28 cellular contexts compared by ENCODE assay signal in genomic region chr17:73300392-73300791, GRCh38. TPM values are rescaled to one million over a fixed set of nuclear protein-coding genes. Genes with fewer than 3 reads are reported as not detected.
A peak's percentile ranks its signal among the peaks of the same experiment; 100 is the strongest.
DNase-seq lines count a peak whose midpoint lies in the region; ATAC-seq and TF ChIP-seq lines count a peak whose summit lies in the region.
"Had no signal": no experiment of that assay in that cellular context is flagged by ENCODE, and none has a peak within 500 bp of the region (broad histone marks: within the 10 kb centered on the region; RNA-seq: fewer than 3 reads in every experiment).

No MANE protein-coding gene starts in this region.

- TF ChIP-seq CTCF in MCF 10A (IDR thresholded peaks at IDR 0.05; ENCODE audit: unreplicated experiment) (no peak), breast epithelium (IDR thresholded peaks at IDR 0.05) (no peak), sigmoid colon (IDR thresholded peaks at IDR 0.05) (no peak), vagina (IDR thresholded peaks at IDR 0.05) (no peak), omental fat pad (IDR thresholded peaks at IDR 0.05) (no peak)

- H3K9me3 ChIP-seq in breast epithelium, result no peaks in the 10 kb centered on the region
- no peaks in the 10 kb centered on the region for H3K9me3 ChIP-seq in sigmoid colon
- no peaks in the 10 kb centered on the region for H3K9me3 ChIP-seq in vagina
- H3K9me3 ChIP-seq: gastrocnemius medialis had no signal

- no peak overlapping the region for H3K4me3 Mint-ChIP-seq in MCF 10A (ENCODE audit: unreplicated experiment)
- H3K4me3 Mint-ChIP-seq: CD4-positive, CD25-positive, alpha-beta regulatory T cell; neural progenitor cell; T-helper 17 cell had no signal

- TF ChIP-seq EP300 in sigmoid colon (IDR thresholded peaks at IDR 0.05), result no peak

- intact Hi-C loops in MCF 10A (cut with micrococcal nuclease) (no loop called here), breast epithelium (cut with DNase I; ENCODE audit: low total_unique reads) (no loop called here), sigmoid colon (cut with DNase I) (no loop called here), vagina (cut with DNase I) (loop anchor here (10.0 kb wide), 1 partner anchor 106 kb away; the partner anchor contains the start of gene COG1)

- peak overlapping the region; percentile 33 for H3K27ac Mint-ChIP-seq in MCF 10A (ENCODE audit: low read depth, unreplicated experiment)
- H3K27ac Mint-ChIP-seq: CD4-positive, CD25-positive, alpha-beta regulatory T cell; neural progenitor cell; T-helper 17 cell had no signal

- H3K36me3 ChIP-seq in breast epithelium (no peaks in the 10 kb centered on the region), sigmoid colon (no peaks in the 10 kb centered on the region), vagina (no peaks in the 10 kb centered on the region)
- H3K36me3 ChIP-seq: gastrocnemius medialis, neural progenitor cell had no signal

- BruUV-seq in MCF 10A (replicated peaks; lab: Mats Ljungman, UMichigan), result no TSS peak

- H3K4me1 ChIP-seq in breast epithelium (peaks cover 5 to 15% of the 10 kb centered on the region in 2 donors), sigmoid colon (peaks cover 0 to 86% (median 75%) of the 10 kb centered on the region in 4 donors), vagina (peaks cover 84% of the 10 kb centered on the region)

- peaks cover 21% of the 10 kb centered on the region for H3K36me3 Mint-ChIP-seq in MCF 10A (ENCODE audit: insufficient read depth, unreplicated experiment)
- H3K36me3 Mint-ChIP-seq: CD4-positive, CD25-positive, alpha-beta regulatory T cell had no signal

- H3K27me3 Mint-ChIP-seq in MCF 10A (ENCODE audit: insufficient read depth, unreplicated experiment), result no peaks in the 10 kb centered on the region

- H3K4me1 Mint-ChIP-seq in MCF 10A (ENCODE audit: insufficient read depth, unreplicated experiment), result peaks cover 25% of the 10 kb centered on the region

- TF ChIP-seq POLR2A in breast epithelium (IDR thresholded peaks at IDR 0.05) (no peak), sigmoid colon (IDR thresholded peaks at IDR 0.05) (no peak), vagina (IDR thresholded peaks at IDR 0.05) (no peak)

- peak; percentile 50 for ATAC-seq in left lobe of liver
- ATAC-seq in omental fat pad (ENCODE audit: low FRiP score), result no peak
- ATAC-seq: activated CD4-positive, CD25-positive, alpha-beta regulatory T cell treated with anti-CD3 and anti-CD28 coated beads, Interleukin-2, amount 50 U/mL, for 24 hours; gastrocnemius medialis; right cardiac atrium; Right ventricle myocardium inferior; T-helper 17 cell had no signal

- no peaks in the 10 kb centered on the region for H3K9me3 Mint-ChIP-seq in MCF 10A (ENCODE audit: unreplicated experiment)
- H3K9me3 Mint-ChIP-seq: neural progenitor cell had no signal

- DNase-seq in MCF 10A (ENCODE audit: unreplicated experiment) (no peak), breast epithelium (ENCODE audit: low spot score in 2 of 2) (no peak), left lobe of liver (ENCODE audit: low spot score) (no peak), sigmoid colon (no peak), vagina (ENCODE audit: extremely low spot score in 2 of 2) (no peak), omental fat pad (ENCODE audit: low spot score) (no peak), COR-L47 (lab: John Stamatoyannopoulos, UW) (no peak)
- DNase-seq in activated T-cell treated with anti-CD3 and anti-CD28 coated beads, Interleukin-2, amount 50 U/mL, for 1 hour, result no peak
- DNase-seq: activated CD4-positive, alpha-beta T cell treated with anti-CD3 and anti-CD28 coated beads, Interleukin-2, amount 50 U/mL, for 48 hours; activated naive CD4-positive, alpha-beta T cell; CD4-positive, CD25-positive, alpha-beta regulatory T cell; cerebellar nuclear complex; gastrocnemius medialis; GM23248; hippocampal formation; NCI-H1048; NCI-H2107; NCI-H446; OCI-M1; T-helper 17 cell had no signal

- H3K4me3 ChIP-seq in breast epithelium (peak overlapping the region in 1 of 3 donors; percentile 19), sigmoid colon (no peak overlapping the region), vagina (no peak overlapping the region)
- H3K4me3 ChIP-seq: gastrocnemius medialis, GM23248, neural progenitor cell had no signal

- WGBS in sigmoid colon, 2 donors, result 79 to 91% methylated on average over 3 of the region's 3 CpGs

- H3K27me3 ChIP-seq in breast epithelium (no peaks in the 10 kb centered on the region), sigmoid colon (no peaks in the 10 kb centered on the region), vagina (no peaks in the 10 kb centered on the region)
- H3K27me3 ChIP-seq: gastrocnemius medialis, neural progenitor cell had no signal

- H3K27ac ChIP-seq in breast epithelium (peak overlapping the region in 1 of 2 donors; percentile 78), sigmoid colon (peak overlapping the region; percentile 27 to 100 (median 72)), vagina (peak overlapping the region; percentile 7)
- H3K27ac ChIP-seq: GM23248, neural progenitor cell had no signal

- POLR2A ChIA-PET in MCF 10A (lab: Yijun Ruan, JAX), result interaction anchor here (0.6 kb wide), 1 partner anchor 21 kb away, joined by 3 read pairs; no protein-coding TSS in a partner anchor

- CTCF ChIA-PET in MCF 10A (lab: Yijun Ruan, JAX), result interaction anchor here (0.6 to 1.3 kb wide), 2 partner anchors 10 to 70 kb away, joined by 3 to 4 read pairs; no protein-coding TSS in a partner anchor

RNA-seq across cellular contexts. Expression of gene CDC42EP4, which starts 11.4 kb away (rescaled TPM):
- 11.0 and 12.2 TPM in 2 replicates for total RNA-seq in MCF 10A (2022)
- 100 to 1,000 TPM in 2 of 3 donors, 10 to 100 TPM in 1; 71.0 to 141 (median 112) TPM for total RNA-seq in breast epithelium
- total RNA-seq in left lobe of liver, result 35.5 TPM
- total RNA-seq in sigmoid colon, result 10 to 100 TPM; 68.1 to 87.6 (median 76.0) TPM
- polyA plus RNA-seq in sigmoid colon, result 10 to 100 TPM; 44.0 to 57.3 (median 46.2) TPM
- 73.7 TPM for total RNA-seq in vagina
- total RNA-seq in omental fat pad, result 100 to 1,000 TPM; 137 to 224 (median 181) TPM

RNA-seq across cellular contexts. Expression of gene CPSF4L, which starts 38.7 kb away (rescaled TPM):
- total RNA-seq in MCF 10A (2022), result not detected in 2 replicates
- under 1 TPM in 1 of 3 donors, not detected in 2; 0.29 TPM for total RNA-seq in breast epithelium
- 0.13 TPM for total RNA-seq in left lobe of liver
- not detected for total RNA-seq in sigmoid colon
- polyA plus RNA-seq in sigmoid colon, result not detected
- not detected for total RNA-seq in vagina
- total RNA-seq in omental fat pad, result under 1 TPM in 1 of 4 donors, not detected in 3; 0.65 TPM
- total RNA-seq: A172; CD4-positive, CD25-positive, alpha-beta regulatory T cell; Daoy; gastrocnemius medialis; GM23248; posterior vena cava; right cardiac atrium; Right ventricle myocardium inferior; T-helper 17 cell; ureter had no signal
- polyA plus RNA-seq: CD4-positive, CD25-positive, alpha-beta regulatory T cell; GM23248; right cardiac atrium had no signal
